16 cellular contexts compared by ENCODE assay signal in the genomic region with DNA sequence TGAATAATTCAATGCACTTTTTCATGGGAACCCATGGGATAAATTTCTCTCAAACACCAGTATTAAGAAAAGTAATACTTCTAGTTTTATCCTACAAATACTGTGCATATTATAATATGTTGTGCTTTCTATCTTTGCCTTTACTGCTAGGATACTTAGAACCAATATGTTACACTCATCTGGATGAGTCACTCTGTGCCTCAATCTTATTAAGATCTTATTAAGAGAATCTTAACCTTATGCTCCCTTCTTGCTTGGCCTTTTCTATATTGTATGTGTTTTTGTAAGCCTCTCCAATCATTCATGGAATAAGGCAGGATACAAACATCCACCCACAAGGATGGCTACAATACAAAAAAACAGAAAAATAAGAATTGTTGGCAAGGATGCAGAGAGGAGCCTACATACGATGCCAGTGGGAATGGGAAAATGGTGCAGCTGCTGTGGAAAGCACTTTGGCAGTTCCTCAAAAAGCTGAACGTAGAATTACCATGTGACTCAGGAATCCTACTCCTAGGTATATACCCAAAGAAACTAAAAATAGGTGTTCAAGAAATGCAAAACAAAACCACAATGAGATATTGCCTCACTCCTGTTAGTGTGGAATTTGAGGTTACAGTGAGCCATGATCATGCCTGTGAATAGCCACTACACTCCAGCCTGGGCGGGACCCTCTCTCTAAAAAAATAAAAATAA. TPM values are rescaled to one million over a fixed set of nuclear protein-coding genes. Genes with fewer than 3 reads are reported as not detected.
DNase-seq lines count a peak whose midpoint lies in the region; ATAC-seq and TF ChIP-seq lines count a peak whose summit lies in the region.
"Had no signal": no experiment of that assay in that cellular context is flagged by ENCODE, and none has a peak within 500 bp of the region (broad histone marks: within the 10 kb centered on the region; RNA-seq: fewer than 3 reads in every experiment).

No MANE protein-coding gene starts in this region.

- peaks cover 0 to 4% (median 0%) of the 10 kb centered on the region in 3 donors for H3K9me3 ChIP-seq in body of pancreas
- H3K9me3 ChIP-seq in CD8-positive, alpha-beta T cell (ENCODE audit: low read length), result peaks cover 3% of the 10 kb centered on the region

- H3K4me3 ChIP-seq in body of pancreas, result no peak overlapping the region
- no peak overlapping the region for H3K4me3 ChIP-seq in CD8-positive, alpha-beta T cell (ENCODE audit: low read depth, low read length)
- H3K4me3 ChIP-seq: upper lobe of left lung had no signal

- no peak overlapping the region for H3K4me3 Mint-ChIP-seq in CD8-positive, alpha-beta T cell
- H3K4me3 Mint-ChIP-seq: activated B cell treated with CpG ODN at 0.5 μM for 24 hours; activated CD8-positive, alpha-beta memory T cell treated with anti-CD3 and anti-CD28 coated beads, Interleukin-2, amount 10 ng/mL, durations not matched to agents 7 days and 5 days; stimulated activated effector memory CD8-positive, alpha-beta T cell treated with anti-CD3 and anti-CD28 coated beads, Interleukin-12 subunit alpha, Interleukin-12 subunit beta, amount 100 ng/mL, for 72 hours; T-cell had no signal

- H3K4me1 Mint-ChIP-seq in CD8-positive, alpha-beta T cell (ENCODE audit: low read depth), result no peaks in the 10 kb centered on the region
- H3K4me1 Mint-ChIP-seq: activated B cell treated with CpG ODN at 0.5 μM for 24 hours; activated CD8-positive, alpha-beta memory T cell treated with anti-CD3 and anti-CD28 coated beads, Interleukin-2, amount 10 ng/mL, durations not matched to agents 7 days and 5 days; stimulated activated effector memory CD8-positive, alpha-beta T cell treated with anti-CD3 and anti-CD28 coated beads, Interleukin-12 subunit alpha, Interleukin-12 subunit beta, amount 100 ng/mL, for 72 hours; T-cell had no signal

- POLR2A ChIA-PET in CD8-positive, alpha-beta T cell (lab: Charles Lee), result no interaction called here

- no peak overlapping the region for H3K27ac ChIP-seq in body of pancreas
- H3K27ac ChIP-seq in CD8-positive, alpha-beta T cell (ENCODE audit: low read depth, low read length), result no peak overlapping the region
- H3K27ac ChIP-seq: upper lobe of left lung had no signal

- TF ChIP-seq CTCF in body of pancreas (IDR thresholded peaks at IDR 0.05), result no peak
- TF ChIP-seq CTCF in CD8-positive, alpha-beta T cell (IDR thresholded peaks at IDR 0.05), result no peak

- H3K36me3 Mint-ChIP-seq in CD8-positive, alpha-beta T cell, result peaks cover 3% of the 10 kb centered on the region
- H3K36me3 Mint-ChIP-seq: activated CD8-positive, alpha-beta memory T cell treated with anti-CD3 and anti-CD28 coated beads, Interleukin-2, amount 10 ng/mL, durations not matched to agents 7 days and 5 days; stimulated activated effector memory CD8-positive, alpha-beta T cell treated with anti-CD3 and anti-CD28 coated beads, Interleukin-12 subunit alpha, Interleukin-12 subunit beta, amount 100 ng/mL, for 72 hours had no signal

- 52 to 54% methylated on average over 3 of the region's 3 CpGs for WGBS in body of pancreas, 2 donors

- no peak overlapping the region for H3K27ac Mint-ChIP-seq in CD8-positive, alpha-beta T cell
- H3K27ac Mint-ChIP-seq: activated B cell treated with CpG ODN at 0.5 μM for 24 hours; activated CD8-positive, alpha-beta memory T cell treated with anti-CD3 and anti-CD28 coated beads, Interleukin-2, amount 10 ng/mL, durations not matched to agents 7 days and 5 days; stimulated activated effector memory CD8-positive, alpha-beta T cell treated with anti-CD3 and anti-CD28 coated beads, Interleukin-12 subunit alpha, Interleukin-12 subunit beta, amount 100 ng/mL, for 72 hours; T-cell had no signal

- CTCF ChIA-PET in CD8-positive, alpha-beta T cell (lab: Charles Lee), result no interaction called here

- intact Hi-C loops in body of pancreas (cut with DNase I), result no loop called here
- intact Hi-C loops in CD8-positive, alpha-beta T cell (cut with DNase I, micrococcal nuclease), result no loop called here

- peaks cover 11% of the 10 kb centered on the region for H3K27me3 Mint-ChIP-seq in CD8-positive, alpha-beta T cell (ENCODE audit: low read depth)

- H3K9me3 Mint-ChIP-seq in CD8-positive, alpha-beta T cell, result peaks cover 7% of the 10 kb centered on the region

- no peaks in the 10 kb centered on the region for H3K27me3 ChIP-seq in body of pancreas
- no peaks in the 10 kb centered on the region for H3K27me3 ChIP-seq in CD8-positive, alpha-beta T cell (ENCODE audit: insufficient read depth, low read length)
- H3K27me3 ChIP-seq: upper lobe of left lung had no signal

- H3K36me3 ChIP-seq in body of pancreas (replicated peaks in 1 of 2; ENCODE audit: insufficient read depth in 1 of 2, low read depth in 2 of 2), result no peaks in the 10 kb centered on the region
- no peaks in the 10 kb centered on the region for H3K36me3 ChIP-seq in CD8-positive, alpha-beta T cell (ENCODE audit: insufficient read depth, low read length)
- H3K36me3 ChIP-seq: upper lobe of left lung had no signal

- H3K4me1 ChIP-seq in body of pancreas, result no peaks in the 10 kb centered on the region
- no peaks in the 10 kb centered on the region for H3K4me1 ChIP-seq in CD8-positive, alpha-beta T cell (ENCODE audit: insufficient read depth, low read length)

- DNase-seq in Ammon's horn (ENCODE audit: low spot score) (peak; percentile 14), M059J (ENCODE audit: low read depth) (peak; percentile 82), body of pancreas (peak in 3 of 4 donors; percentile 11 to 37 (median 14)), lung microvascular endothelial cell (ENCODE audit: low read depth in 2 of 2) (peak; percentile 30 to 40)
- DNase-seq in stimulated activated naive CD4-positive, alpha-beta T cell (lab: John Stamatoyannopoulos, UW), result no peak
- no peak for DNase-seq in CD8-positive, alpha-beta T cell
- DNase-seq: activated B cell treated with CpG ODN at 0.5 μM for 24 hours; activated CD8-positive, alpha-beta memory T cell treated with anti-CD3 and anti-CD28 coated beads, Interleukin-2, amount 10 ng/mL, durations not matched to agents 7 days and 5 days; activated naive CD4-positive, alpha-beta T cell treated with Interleukin-2 at 50 U/mL for 16 hours; caudate nucleus; DMS79 treated with DMSO at 0.1 percent for 48 hours; T-cell; upper lobe of left lung had no signal

- ATAC-seq in body of pancreas (no peak), GM19455 (IDR thresholded peaks at IDR 0.05; ENCODE audit: unreplicated experiment) (no peak), GM18867 (IDR thresholded peaks at IDR 0.05; ENCODE audit: unreplicated experiment) (no peak)
- ATAC-seq in CD8-positive, alpha-beta T cell, result no peak
- ATAC-seq: activated CD8-positive, alpha-beta memory T cell treated with anti-CD3 and anti-CD28 coated beads, Interleukin-2, amount 10 ng/mL, durations not matched to agents 7 days and 5 days; stimulated activated effector memory CD8-positive, alpha-beta T cell treated with anti-CD3 and anti-CD28 coated beads, Interleukin-12 subunit alpha, Interleukin-12 subunit beta, amount 100 ng/mL, for 72 hours; T-cell had no signal

- no peak for TF ChIP-seq POLR2A in body of pancreas (IDR thresholded peaks at IDR 0.05)

RNA-seq across cellular contexts. Expression of a gene that starts 10.7 kb away (rescaled TPM):
- 44.7 and 52.8 TPM in 2 replicates for total RNA-seq in M059J (2014; rRNA removed; shearing (Covaris generic))
- total RNA-seq in body of pancreas (10 to 100 TPM in 1 of 2 donors, 1 to 10 TPM in 1; 9.2 to 11.4 TPM), lung microvascular endothelial cell (35.9 and 41.4 TPM in 2 replicates)
- 1 to 10 TPM; 4.2 to 5.3 TPM for total RNA-seq in CD8-positive, alpha-beta T cell

Comparison
In these comparisons a context has a peak if more than half of its experiments do, and no peak if none do; other contexts are left out.
1. DNase-seq: peak in Ammon's horn (single experiment), M059J (single experiment), body of pancreas (3 of 4) and lung microvascular endothelial cell (2 of 2); none in stimulated activated naive CD4-positive, alpha-beta T cell (0 of 6) and CD8-positive, alpha-beta T cell (0 of 7).